ENCODE assay signal across 17 cellular contexts in the genomic region with DNA sequence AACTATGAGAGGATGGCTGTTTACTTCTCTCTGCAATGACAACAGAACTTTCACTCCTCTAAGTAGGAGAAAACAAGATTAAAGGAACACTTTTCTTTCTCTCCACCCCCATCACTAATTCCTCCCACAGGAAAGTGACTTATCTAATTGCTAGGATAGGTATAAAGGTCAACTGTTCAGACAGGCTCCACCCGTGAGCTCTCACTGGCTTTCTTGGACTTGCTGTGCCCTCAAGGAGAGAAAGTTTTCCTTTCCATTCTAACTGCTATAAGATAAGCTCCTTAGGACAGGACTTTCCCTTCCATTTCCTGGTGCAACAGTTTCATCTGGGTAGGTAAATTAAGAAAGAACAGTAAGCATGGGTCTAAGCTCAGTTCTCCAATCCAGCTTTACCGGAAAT. TPM values are rescaled to one million over a fixed set of nuclear protein-coding genes. Genes with fewer than 3 reads are reported as not detected.
DNase-seq lines count a peak whose midpoint lies in the region; ATAC-seq and TF ChIP-seq lines count a peak whose summit lies in the region.
"Had no signal": no experiment of that assay in that cellular context is flagged by ENCODE, and none has a peak within 500 bp of the region (broad histone marks: within the 10 kb centered on the region; RNA-seq: fewer than 3 reads in every experiment).

No MANE protein-coding gene starts in this region.

- H3K4me1 Mint-ChIP-seq in type B pancreatic cell (ENCODE audit: unreplicated experiment) = no peaks in the 10 kb centered on the region
- peaks cover 8% of the 10 kb centered on the region for H3K4me1 Mint-ChIP-seq in stimulated activated naive CD8-positive, alpha-beta T cell treated with anti-CD3 and anti-CD28 coated beads, Interleukin-15, amount 100 ng/mL, for 72 hours

- no peak overlapping the region for H3K9ac ChIP-seq in mesendoderm (ENCODE audit: low read length)
- H3K9ac ChIP-seq: BLaER1 treated with 17β-estradiol and CSF1 and Interleukin-3, amounts not matched to agents 10 nM and 100 nM had no signal

- no peak overlapping the region for H2BK120ac ChIP-seq in mesendoderm (ENCODE audit: low read depth, low read length)

- no peak for TF ChIP-seq POLR2A in body of pancreas (IDR thresholded peaks at IDR 0.05)

- no peak overlapping the region for H2BK5ac ChIP-seq in mesendoderm (ENCODE audit: low read length)

- DNase-seq in body of pancreas = peak; percentile 24 to 52 (median 38)
- peak; percentile 14 for DNase-seq in mesendoderm
- no peak for DNase-seq in type B pancreatic cell (ENCODE audit: extremely low spot score, unreplicated experiment)
- no peak for DNase-seq in AG08395 (ENCODE audit: low spot score)
- no peak for DNase-seq in stimulated activated naive CD8-positive, alpha-beta T cell treated with anti-CD3 and anti-CD28 coated beads, Interleukin-15, amount 100 ng/mL, for 72 hours
- DNase-seq: activated CD8-positive, alpha-beta T cell treated with anti-CD3 and anti-CD28 coated beads for 36 hours; H9; midbrain; NCI-H2227 treated with DMSO at 0.1 percent for 48 hours; SHP77 treated with DMSO at 0.1 percent for 48 hours; stimulated activated CD4-positive, alpha-beta T cell treated with anti-CD3 and anti-CD28 coated beads, Interleukin-4, amount 100 ng/mL, for 1 hour; T-helper 2 cell had no signal

- H4K5ac ChIP-seq in mesendoderm (ENCODE audit: low read length) = no peak overlapping the region

- H3K56ac ChIP-seq in mesendoderm (ENCODE audit: low read length) = no peak overlapping the region

- H3K9me3 ChIP-seq in HEK293 (ENCODE audit: control insufficient read depth, insufficient read depth, low read depth, low read length) (no peaks in the 10 kb centered on the region), body of pancreas (no peaks in the 10 kb centered on the region)
- H3K9me3 ChIP-seq: BLaER1 treated with 17β-estradiol and CSF1 and Interleukin-3, amounts not matched to agents 10 nM and 100 nM; breast epithelium had no signal

- H3K4me3 Mint-ChIP-seq in type B pancreatic cell = no peak overlapping the region
- no peak overlapping the region for H3K4me3 Mint-ChIP-seq in stimulated activated naive CD8-positive, alpha-beta T cell treated with anti-CD3 and anti-CD28 coated beads, Interleukin-15, amount 100 ng/mL, for 72 hours
- H3K4me3 Mint-ChIP-seq: activated CD8-positive, alpha-beta T cell treated with anti-CD3 and anti-CD28 coated beads for 36 hours; activated naive CD8-positive, alpha-beta T cell; H9 had no signal

- H3K9me3 Mint-ChIP-seq in type B pancreatic cell = no peaks in the 10 kb centered on the region
- H3K9me3 Mint-ChIP-seq in stimulated activated naive CD8-positive, alpha-beta T cell treated with anti-CD3 and anti-CD28 coated beads, Interleukin-15, amount 100 ng/mL, for 72 hours = no peaks in the 10 kb centered on the region
- H3K9me3 Mint-ChIP-seq: activated CD8-positive, alpha-beta T cell treated with anti-CD3 and anti-CD28 coated beads for 36 hours; H9 had no signal

- H3K36me3 Mint-ChIP-seq in type B pancreatic cell = no peaks in the 10 kb centered on the region
- H3K36me3 Mint-ChIP-seq: activated naive CD8-positive, alpha-beta T cell had no signal

- intact Hi-C loops in body of pancreas (cut with DNase I) = no loop called here

- H3K36me3 ChIP-seq in HEK293 (ENCODE audit: control insufficient read depth in 2 of 2, insufficient read depth in 1 of 2, low read length in 2 of 2) (no peaks in the 10 kb centered on the region), body of pancreas (replicated peaks in 1 of 2; ENCODE audit: insufficient read depth in 1 of 2, low read depth in 2 of 2) (no peaks in the 10 kb centered on the region), mesendoderm (ENCODE audit: control insufficient read depth, insufficient read depth, low read length) (no peaks in the 10 kb centered on the region)
- H3K36me3 ChIP-seq: BLaER1 treated with 17β-estradiol and CSF1 and Interleukin-3, amounts not matched to agents 10 nM and 100 nM; breast epithelium had no signal

- H3K27me3 ChIP-seq in body of pancreas (no peaks in the 10 kb centered on the region), mesendoderm (ENCODE audit: insufficient read depth, low read length, poor library complexity) (peaks cover 5% of the 10 kb centered on the region)
- H3K27me3 ChIP-seq: breast epithelium had no signal

- CTCF ChIA-PET in HEK293 (lab: Yijun Ruan, JAX) = no interaction called here

- ATAC-seq in body of pancreas (peak; percentile 19), HG03135 (IDR thresholded peaks at IDR 0.05; ENCODE audit: unreplicated experiment) (no peak)
- ATAC-seq in stimulated activated naive CD8-positive, alpha-beta T cell treated with anti-CD3 and anti-CD28 coated beads, Interleukin-15, amount 100 ng/mL, for 72 hours = no peak
- ATAC-seq: activated CD8-positive, alpha-beta T cell treated with anti-CD3 and anti-CD28 coated beads for 36 hours had no signal

- no peak overlapping the region for H3K18ac ChIP-seq in mesendoderm (ENCODE audit: low read length)

- TF ChIP-seq CTCF in HEK293 (tag by site-specific recombination; IDR thresholded peaks at IDR 0.05) (no peak), body of pancreas (IDR thresholded peaks at IDR 0.05) (no peak), type B pancreatic cell (conservative IDR thresholded peaks at IDR 0.05) (no peak)

- POLR2A ChIA-PET in HEK293 (lab: Yijun Ruan, JAX) = interaction anchor here (0.6 to 1.1 kb wide), 3 partner anchors 20 to 41 kb away, joined by 3 read pairs; no protein-coding TSS in a partner anchor

- no peak overlapping the region for H2BK15ac ChIP-seq in mesendoderm (replicated peaks; ENCODE audit: low read depth)

- peak overlapping the region; percentile 45 for H3K27ac Mint-ChIP-seq in type B pancreatic cell
- H3K27ac Mint-ChIP-seq in stimulated activated naive CD8-positive, alpha-beta T cell treated with anti-CD3 and anti-CD28 coated beads, Interleukin-15, amount 100 ng/mL, for 72 hours = no peak overlapping the region
- H3K27ac Mint-ChIP-seq: activated CD8-positive, alpha-beta T cell treated with anti-CD3 and anti-CD28 coated beads for 36 hours; H9 had no signal

- H3K4me3 ChIP-seq in HEK293 (ENCODE audit: low read depth, low read length) (no peak overlapping the region), body of pancreas (no peak overlapping the region), mesendoderm (ENCODE audit: low read length) (no peak overlapping the region)
- H3K4me3 ChIP-seq: BLaER1 treated with 17β-estradiol and CSF1 and Interleukin-3, amounts not matched to agents 10 nM and 100 nM; breast epithelium had no signal

- no peak overlapping the region for H3K4ac ChIP-seq in mesendoderm (ENCODE audit: low read depth, low read length)

- no peak overlapping the region for H3K27ac ChIP-seq in HEK293 (ENCODE audit: extremely low read depth, low read depth, low read length)
- H3K27ac ChIP-seq in body of pancreas = peak overlapping the region; percentile 74 to 84 (median 77)
- H3K27ac ChIP-seq in mesendoderm (ENCODE audit: low read depth, low read length) = no peak overlapping the region
- H3K27ac ChIP-seq: BLaER1 treated with 17β-estradiol and CSF1 and Interleukin-3, amounts not matched to agents 10 nM and 100 nM had no signal

- H4K8ac ChIP-seq in mesendoderm (ENCODE audit: low read depth, low read length) = no peak overlapping the region

- H3K79me2 ChIP-seq in mesendoderm (ENCODE audit: control insufficient read depth, insufficient read depth, low read length) = no peaks in the 10 kb centered on the region

- H3K4me1 ChIP-seq in HEK293 (ENCODE audit: control insufficient read depth, insufficient read depth, low read length) (peaks cover 33% of the 10 kb centered on the region), body of pancreas (peaks cover 58% of the 10 kb centered on the region), mesendoderm (ENCODE audit: control insufficient read depth, low read depth, low read length) (no peaks in the 10 kb centered on the region)
- H3K4me1 ChIP-seq: breast epithelium had no signal

- WGBS in body of pancreas, 2 donors = 22 to 26% methylated on average over 2 of the region's 2 CpGs
- no CpG with 5 or more reads among the region's 2 CpGs for WGBS in mesendoderm (ENCODE audit: extremely low coverage, insufficient coverage, low lambda C conversion rate)

- no peak overlapping the region for H3K4me2 ChIP-seq in mesendoderm (ENCODE audit: low read length)
- H3K4me2 ChIP-seq: BLaER1 treated with 17β-estradiol and CSF1 and Interleukin-3, amounts not matched to agents 10 nM and 100 nM had no signal

- peaks cover 27% of the 10 kb centered on the region for H3K27me3 Mint-ChIP-seq in type B pancreatic cell
- peaks cover 18% of the 10 kb centered on the region for H3K27me3 Mint-ChIP-seq in stimulated activated naive CD8-positive, alpha-beta T cell treated with anti-CD3 and anti-CD28 coated beads, Interleukin-15, amount 100 ng/mL, for 72 hours
- H3K27me3 Mint-ChIP-seq: activated naive CD8-positive, alpha-beta T cell had no signal

- H2AK5ac ChIP-seq in mesendoderm (ENCODE audit: low read length) = no peak overlapping the region

- no peaks in the 10 kb centered on the region for H3K79me1 ChIP-seq in mesendoderm (ENCODE audit: low read length)

- H3K23ac ChIP-seq in mesendoderm (ENCODE audit: low read length) = no peak overlapping the region

TF ChIP-seq in HEK293, 187 proteins besides CTCF, POLR2A, EP300 and RAD21 (continues in another document):
- TF ChIP-seq, protein P1, sequence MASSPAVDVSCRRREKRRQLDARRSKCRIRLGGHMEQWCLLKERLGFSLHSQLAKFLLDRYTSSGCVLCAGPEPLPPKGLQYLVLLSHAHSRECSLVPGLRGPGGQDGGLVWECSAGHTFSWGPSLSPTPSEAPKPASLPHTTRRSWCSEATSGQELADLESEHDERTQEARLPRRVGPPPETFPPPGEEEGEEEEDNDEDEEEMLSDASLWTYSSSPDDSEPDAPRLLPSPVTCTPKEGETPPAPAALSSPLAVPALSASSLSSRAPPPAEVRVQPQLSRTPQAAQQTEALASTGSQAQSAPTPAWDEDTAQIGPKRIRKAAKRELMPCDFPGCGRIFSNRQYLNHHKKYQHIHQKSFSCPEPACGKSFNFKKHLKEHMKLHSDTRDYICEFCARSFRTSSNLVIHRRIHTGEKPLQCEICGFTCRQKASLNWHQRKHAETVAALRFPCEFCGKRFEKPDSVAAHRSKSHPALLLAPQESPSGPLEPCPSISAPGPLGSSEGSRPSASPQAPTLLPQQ (tag by site-specific recombination; IDR thresholded peaks at IDR 0.05) = 0 out of 2 replicates have a peak, but pooled peaks have one; percentile 2
- 0 out of 2 replicates have a peak, but pooled peaks have one; percentile 40 for TF ChIP-seq KLF8 (tag by site-specific recombination; IDR thresholded peaks at IDR 0.05)
- no peak for TF ChIP-seq ZNF274 (IDR thresholded peaks at IDR 0.05; ENCODE audit: low read length)
- no peak for TF ChIP-seq ZNF274 (tag by site-specific recombination; IDR thresholded peaks at IDR 0.05; ENCODE audit: borderline replicate concordance)
- no peak for TF ChIP-seq ZNF501 (tag by site-specific recombination; IDR thresholded peaks at IDR 0.05)
- no peak for TF ChIP-seq ZNF223 (tag by site-specific recombination; IDR thresholded peaks at IDR 0.05)

RNA-seq across cellular contexts. Expression of gene SLC41A2, which starts 4.8 kb away (rescaled TPM):
- 10 to 100 TPM; 29.0 to 58.6 TPM for total RNA-seq in body of pancreas
- 2.2 TPM for polyA plus RNA-seq in mesendoderm (2013, experiment 1 of 2)
- polyA plus RNA-seq in mesendoderm (2013, experiment 2 of 2) = 2.1 TPM
- 10.3 and 11.5 TPM in 2 replicates for total RNA-seq in type B pancreatic cell (ENCODE audit: low replicate concordance)

RNA-seq across cellular contexts. Expression of gene NOPCHAP1, which starts 32.8 kb away (rescaled TPM):
- total RNA-seq in body of pancreas (1 to 10 TPM; 5.9 to 6.5 TPM), type B pancreatic cell (ENCODE audit: low replicate concordance) (15.6 and 20.1 TPM in 2 replicates)
- 69.1 TPM for polyA plus RNA-seq in mesendoderm (2013, experiment 1 of 2)
- 66.7 TPM for polyA plus RNA-seq in mesendoderm (2013, experiment 2 of 2)

Comparison
In these comparisons a context has a peak if more than half of its experiments do, and no peak if none do; other contexts are left out.
1. H3K27ac ChIP-seq: peak in body of pancreas (4 of 4); none in HEK293 (single experiment) and mesendoderm (single experiment).
2. DNase-seq: peak in body of pancreas (4 of 4) and mesendoderm (single experiment); none in type B pancreatic cell (single experiment), AG08395 (single experiment) and stimulated activated naive CD8-positive, alpha-beta T cell treated with anti-CD3 and anti-CD28 coated beads, Interleukin-15, amount 100 ng/mL, for 72 hours (0 of 2).